In the genomic region with DNA sequence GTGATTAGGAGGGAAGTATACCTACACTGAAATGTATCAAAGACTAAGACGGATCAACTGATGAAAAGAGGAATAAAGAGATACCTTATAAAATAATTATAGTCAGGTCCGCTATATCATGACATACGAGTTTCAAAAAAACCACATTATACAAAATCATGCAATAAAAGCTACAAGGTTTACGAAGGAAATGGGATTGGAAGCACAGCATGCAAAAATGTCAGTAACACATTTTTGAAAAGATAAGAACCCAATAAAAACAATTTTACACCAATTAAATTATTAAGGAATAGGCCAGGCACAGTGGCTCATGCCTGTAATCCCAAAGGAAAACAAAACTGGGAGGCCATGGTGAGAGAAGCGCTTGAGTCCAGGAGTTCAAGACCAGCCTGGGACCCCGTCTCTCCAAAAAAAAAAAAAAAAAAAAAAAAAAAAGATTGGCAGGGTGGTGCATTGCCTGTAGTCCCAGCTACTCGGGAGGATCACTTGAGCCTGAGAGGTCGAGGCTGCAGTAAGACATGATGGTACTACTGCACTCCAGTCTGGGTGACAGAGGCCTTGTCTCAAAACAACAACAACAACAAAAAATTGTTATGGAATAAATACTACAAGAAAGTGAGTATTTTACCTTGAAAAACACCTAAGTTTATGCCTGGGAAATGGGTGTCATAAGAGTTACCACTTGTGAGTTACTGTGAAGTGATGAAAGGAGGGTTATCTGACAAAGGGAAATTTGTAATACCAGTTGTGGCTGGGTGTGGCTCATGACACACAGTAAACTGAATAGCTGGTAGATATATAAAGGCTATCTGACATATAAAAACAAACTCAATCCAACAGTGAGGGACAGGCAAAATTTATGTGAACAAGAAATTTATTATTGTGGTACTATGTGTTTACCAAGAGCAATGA, we compare ENCODE assay signal across 1 cellular context.
TF ChIP-seq lines count a peak whose summit lies in the region.

No MANE protein-coding gene starts in this region.

TF ChIP-seq in K562, 482 proteins besides CTCF, POLR2A, EP300 and RAD21 (continued from another document and continues in another):
- TF ChIP-seq, protein P1, sequence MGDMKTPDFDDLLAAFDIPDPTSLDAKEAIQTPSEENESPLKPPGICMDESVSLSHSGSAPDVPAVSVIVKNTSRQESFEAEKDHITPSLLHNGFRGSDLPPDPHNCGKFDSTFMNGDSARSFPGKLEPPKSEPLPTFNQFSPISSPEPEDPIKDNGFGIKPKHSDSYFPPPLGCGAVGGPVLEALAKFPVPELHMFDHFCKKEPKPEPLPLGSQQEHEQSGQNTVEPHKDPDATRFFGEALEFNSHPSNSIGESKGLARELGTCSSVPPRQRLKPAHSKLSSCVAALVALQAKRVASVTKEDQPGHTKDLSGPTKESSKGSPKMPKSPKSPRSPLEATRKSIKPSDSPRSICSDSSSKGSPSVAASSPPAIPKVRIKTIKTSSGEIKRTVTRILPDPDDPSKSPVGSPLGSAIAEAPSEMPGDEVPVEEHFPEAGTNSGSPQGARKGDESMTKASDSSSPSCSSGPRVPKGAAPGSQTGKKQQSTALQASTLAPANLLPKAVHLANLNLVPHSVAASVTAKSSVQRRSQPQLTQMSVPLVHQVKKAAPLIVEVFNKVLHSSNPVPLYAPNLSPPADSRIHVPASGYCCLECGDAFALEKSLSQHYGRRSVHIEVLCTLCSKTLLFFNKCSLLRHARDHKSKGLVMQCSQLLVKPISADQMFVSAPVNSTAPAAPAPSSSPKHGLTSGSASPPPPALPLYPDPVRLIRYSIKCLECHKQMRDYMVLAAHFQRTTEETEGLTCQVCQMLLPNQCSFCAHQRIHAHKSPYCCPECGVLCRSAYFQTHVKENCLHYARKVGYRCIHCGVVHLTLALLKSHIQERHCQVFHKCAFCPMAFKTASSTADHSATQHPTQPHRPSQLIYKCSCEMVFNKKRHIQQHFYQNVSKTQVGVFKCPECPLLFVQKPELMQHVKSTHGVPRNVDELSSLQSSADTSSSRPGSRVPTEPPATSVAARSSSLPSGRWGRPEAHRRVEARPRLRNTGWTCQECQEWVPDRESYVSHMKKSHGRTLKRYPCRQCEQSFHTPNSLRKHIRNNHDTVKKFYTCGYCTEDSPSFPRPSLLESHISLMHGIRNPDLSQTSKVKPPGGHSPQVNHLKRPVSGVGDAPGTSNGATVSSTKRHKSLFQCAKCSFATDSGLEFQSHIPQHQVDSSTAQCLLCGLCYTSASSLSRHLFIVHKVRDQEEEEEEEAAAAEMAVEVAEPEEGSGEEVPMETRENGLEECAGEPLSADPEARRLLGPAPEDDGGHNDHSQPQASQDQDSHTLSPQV (IDR thresholded peaks at IDR 0.05), result peak; percentile 23; the same call in 1 of the 2 replicates
- no peak for TF ChIP-seq SMAD2 (IDR thresholded peaks at IDR 0.05; ENCODE audit: low read depth, low read length)
- TF ChIP-seq ILF3 (IDR thresholded peaks at IDR 0.05; ENCODE audit: borderline replicate concordance), result no peak
- TF ChIP-seq KHSRP (IDR thresholded peaks at IDR 0.05), result no peak
- TF ChIP-seq NEUROD1 (IDR thresholded peaks at IDR 0.05; ENCODE audit: borderline replicate concordance, low read depth, low read length, partially characterized antibody), result no peak
- TF ChIP-seq, protein P2, sequence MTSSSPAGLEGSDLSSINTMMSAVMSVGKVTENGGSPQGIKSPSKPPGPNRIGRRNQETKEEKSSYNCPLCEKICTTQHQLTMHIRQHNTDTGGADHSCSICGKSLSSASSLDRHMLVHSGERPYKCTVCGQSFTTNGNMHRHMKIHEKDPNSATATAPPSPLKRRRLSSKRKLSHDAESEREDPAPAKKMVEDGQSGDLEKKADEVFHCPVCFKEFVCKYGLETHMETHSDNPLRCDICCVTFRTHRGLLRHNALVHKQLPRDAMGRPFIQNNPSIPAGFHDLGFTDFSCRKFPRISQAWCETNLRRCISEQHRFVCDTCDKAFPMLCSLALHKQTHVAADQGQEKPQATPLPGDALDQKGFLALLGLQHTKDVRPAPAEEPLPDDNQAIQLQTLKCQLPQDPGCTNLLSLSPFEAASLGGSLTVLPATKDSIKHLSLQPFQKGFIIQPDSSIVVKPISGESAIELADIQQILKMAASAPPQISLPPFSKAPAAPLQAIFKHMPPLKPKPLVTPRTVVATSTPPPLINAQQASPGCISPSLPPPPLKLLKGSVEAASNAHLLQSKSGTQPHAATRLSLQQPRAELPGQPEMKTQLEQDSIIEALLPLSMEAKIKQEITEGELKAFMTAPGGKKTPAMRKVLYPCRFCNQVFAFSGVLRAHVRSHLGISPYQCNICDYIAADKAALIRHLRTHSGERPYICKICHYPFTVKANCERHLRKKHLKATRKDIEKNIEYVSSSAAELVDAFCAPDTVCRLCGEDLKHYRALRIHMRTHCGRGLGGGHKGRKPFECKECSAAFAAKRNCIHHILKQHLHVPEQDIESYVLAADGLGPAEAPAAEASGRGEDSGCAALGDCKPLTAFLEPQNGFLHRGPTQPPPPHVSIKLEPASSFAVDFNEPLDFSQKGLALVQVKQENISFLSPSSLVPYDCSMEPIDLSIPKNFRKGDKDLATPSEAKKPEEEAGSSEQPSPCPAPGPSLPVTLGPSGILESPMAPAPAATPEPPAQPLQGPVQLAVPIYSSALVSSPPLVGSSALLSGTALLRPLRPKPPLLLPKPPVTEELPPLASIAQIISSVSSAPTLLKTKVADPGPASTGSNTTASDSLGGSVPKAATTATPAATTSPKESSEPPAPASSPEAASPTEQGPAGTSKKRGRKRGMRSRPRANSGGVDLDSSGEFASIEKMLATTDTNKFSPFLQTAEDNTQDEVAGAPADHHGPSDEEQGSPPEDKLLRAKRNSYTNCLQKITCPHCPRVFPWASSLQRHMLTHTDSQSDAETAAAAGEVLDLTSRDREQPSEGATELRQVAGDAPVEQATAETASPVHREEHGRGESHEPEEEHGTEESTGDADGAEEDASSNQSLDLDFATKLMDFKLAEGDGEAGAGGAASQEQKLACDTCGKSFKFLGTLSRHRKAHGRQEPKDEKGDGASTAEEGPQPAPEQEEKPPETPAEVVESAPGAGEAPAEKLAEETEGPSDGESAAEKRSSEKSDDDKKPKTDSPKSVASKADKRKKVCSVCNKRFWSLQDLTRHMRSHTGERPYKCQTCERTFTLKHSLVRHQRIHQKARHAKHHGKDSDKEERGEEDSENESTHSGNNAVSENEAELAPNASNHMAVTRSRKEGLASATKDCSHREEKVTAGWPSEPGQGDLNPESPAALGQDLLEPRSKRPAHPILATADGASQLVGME (CRISPR knock-in tag; IDR thresholded peaks at IDR 0.05), result no peak
- TF ChIP-seq TEAD4 (IDR thresholded peaks at IDR 0.05; ENCODE audit: low read length), result 0 out of 2 replicates have a peak, but pooled peaks have one; percentile 23
- TF ChIP-seq TEAD4 (CRISPR knock-in tag; IDR thresholded peaks at IDR 0.05; ENCODE audit: borderline replicate concordance), result no peak
- TF ChIP-seq, protein P3, sequence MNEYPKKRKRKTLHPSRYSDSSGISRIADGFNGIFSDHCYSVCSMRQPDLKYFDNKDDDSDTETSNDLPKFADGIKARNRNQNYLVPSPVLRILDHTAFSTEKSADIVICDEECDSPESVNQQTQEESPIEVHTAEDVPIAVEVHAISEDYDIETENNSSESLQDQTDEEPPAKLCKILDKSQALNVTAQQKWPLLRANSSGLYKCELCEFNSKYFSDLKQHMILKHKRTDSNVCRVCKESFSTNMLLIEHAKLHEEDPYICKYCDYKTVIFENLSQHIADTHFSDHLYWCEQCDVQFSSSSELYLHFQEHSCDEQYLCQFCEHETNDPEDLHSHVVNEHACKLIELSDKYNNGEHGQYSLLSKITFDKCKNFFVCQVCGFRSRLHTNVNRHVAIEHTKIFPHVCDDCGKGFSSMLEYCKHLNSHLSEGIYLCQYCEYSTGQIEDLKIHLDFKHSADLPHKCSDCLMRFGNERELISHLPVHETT (CRISPR knock-in tag; conservative IDR thresholded peaks at IDR 0.05 in 1 of 2, IDR thresholded peaks at IDR 0.05 in 1 of 2), result no peak
- TF ChIP-seq, protein P4, sequence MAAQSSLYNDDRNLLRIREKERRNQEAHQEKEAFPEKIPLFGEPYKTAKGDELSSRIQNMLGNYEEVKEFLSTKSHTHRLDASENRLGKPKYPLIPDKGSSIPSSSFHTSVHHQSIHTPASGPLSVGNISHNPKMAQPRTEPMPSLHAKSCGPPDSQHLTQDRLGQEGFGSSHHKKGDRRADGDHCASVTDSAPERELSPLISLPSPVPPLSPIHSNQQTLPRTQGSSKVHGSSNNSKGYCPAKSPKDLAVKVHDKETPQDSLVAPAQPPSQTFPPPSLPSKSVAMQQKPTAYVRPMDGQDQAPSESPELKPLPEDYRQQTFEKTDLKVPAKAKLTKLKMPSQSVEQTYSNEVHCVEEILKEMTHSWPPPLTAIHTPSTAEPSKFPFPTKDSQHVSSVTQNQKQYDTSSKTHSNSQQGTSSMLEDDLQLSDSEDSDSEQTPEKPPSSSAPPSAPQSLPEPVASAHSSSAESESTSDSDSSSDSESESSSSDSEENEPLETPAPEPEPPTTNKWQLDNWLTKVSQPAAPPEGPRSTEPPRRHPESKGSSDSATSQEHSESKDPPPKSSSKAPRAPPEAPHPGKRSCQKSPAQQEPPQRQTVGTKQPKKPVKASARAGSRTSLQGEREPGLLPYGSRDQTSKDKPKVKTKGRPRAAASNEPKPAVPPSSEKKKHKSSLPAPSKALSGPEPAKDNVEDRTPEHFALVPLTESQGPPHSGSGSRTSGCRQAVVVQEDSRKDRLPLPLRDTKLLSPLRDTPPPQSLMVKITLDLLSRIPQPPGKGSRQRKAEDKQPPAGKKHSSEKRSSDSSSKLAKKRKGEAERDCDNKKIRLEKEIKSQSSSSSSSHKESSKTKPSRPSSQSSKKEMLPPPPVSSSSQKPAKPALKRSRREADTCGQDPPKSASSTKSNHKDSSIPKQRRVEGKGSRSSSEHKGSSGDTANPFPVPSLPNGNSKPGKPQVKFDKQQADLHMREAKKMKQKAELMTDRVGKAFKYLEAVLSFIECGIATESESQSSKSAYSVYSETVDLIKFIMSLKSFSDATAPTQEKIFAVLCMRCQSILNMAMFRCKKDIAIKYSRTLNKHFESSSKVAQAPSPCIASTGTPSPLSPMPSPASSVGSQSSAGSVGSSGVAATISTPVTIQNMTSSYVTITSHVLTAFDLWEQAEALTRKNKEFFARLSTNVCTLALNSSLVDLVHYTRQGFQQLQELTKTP (IDR thresholded peaks at IDR 0.05; ENCODE audit: low read depth in 1 of 2, partially characterized antibody in 2 of 2), result peak in 1 of 2 experiments; percentile 34
- no peak for TF ChIP-seq ESRRA (IDR thresholded peaks at IDR 0.05; ENCODE audit: borderline replicate concordance, low read depth)
- no peak for TF ChIP-seq ZNF77 (CRISPR knock-in tag; IDR thresholded peaks at IDR 0.05)
- TF ChIP-seq ARID2 (IDR thresholded peaks at IDR 0.05), result no peak
- peak; percentile 33; the same call in 1 of the 2 replicates for TF ChIP-seq SMARCE1 (IDR thresholded peaks at IDR 0.05)
- TF ChIP-seq, protein P5, sequence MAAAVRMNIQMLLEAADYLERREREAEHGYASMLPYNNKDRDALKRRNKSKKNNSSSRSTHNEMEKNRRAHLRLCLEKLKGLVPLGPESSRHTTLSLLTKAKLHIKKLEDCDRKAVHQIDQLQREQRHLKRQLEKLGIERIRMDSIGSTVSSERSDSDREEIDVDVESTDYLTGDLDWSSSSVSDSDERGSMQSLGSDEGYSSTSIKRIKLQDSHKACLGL (CRISPR knock-in tag; IDR thresholded peaks at IDR 0.05; ENCODE audit: borderline replicate concordance, poor library complexity, severe bottlenecking), result no peak
- TF ChIP-seq, protein P6, sequence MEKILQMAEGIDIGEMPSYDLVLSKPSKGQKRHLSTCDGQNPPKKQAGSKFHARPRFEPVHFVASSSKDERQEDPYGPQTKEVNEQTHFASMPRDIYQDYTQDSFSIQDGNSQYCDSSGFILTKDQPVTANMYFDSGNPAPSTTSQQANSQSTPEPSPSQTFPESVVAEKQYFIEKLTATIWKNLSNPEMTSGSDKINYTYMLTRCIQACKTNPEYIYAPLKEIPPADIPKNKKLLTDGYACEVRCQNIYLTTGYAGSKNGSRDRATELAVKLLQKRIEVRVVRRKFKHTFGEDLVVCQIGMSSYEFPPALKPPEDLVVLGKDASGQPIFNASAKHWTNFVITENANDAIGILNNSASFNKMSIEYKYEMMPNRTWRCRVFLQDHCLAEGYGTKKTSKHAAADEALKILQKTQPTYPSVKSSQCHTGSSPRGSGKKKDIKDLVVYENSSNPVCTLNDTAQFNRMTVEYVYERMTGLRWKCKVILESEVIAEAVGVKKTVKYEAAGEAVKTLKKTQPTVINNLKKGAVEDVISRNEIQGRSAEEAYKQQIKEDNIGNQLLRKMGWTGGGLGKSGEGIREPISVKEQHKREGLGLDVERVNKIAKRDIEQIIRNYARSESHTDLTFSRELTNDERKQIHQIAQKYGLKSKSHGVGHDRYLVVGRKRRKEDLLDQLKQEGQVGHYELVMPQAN (IDR thresholded peaks at IDR 0.05; ENCODE audit: borderline replicate concordance), result 0 out of 2 replicates have a peak, but pooled peaks have one; percentile 19
- TF ChIP-seq SAFB (IDR thresholded peaks at IDR 0.05; ENCODE audit: borderline replicate concordance, low read depth, low read length), result no peak
- TF ChIP-seq ZNF143 (CRISPR knock-in tag; IDR thresholded peaks at IDR 0.05), result no peak
- peak; percentile 33; the same call in 1 of the 2 replicates for TF ChIP-seq ARID1B (IDR thresholded peaks at IDR 0.05)
- TF ChIP-seq PTBP1 (IDR thresholded peaks at IDR 0.05; ENCODE audit: low read depth, low read length), result no peak
- TF ChIP-seq RBM22 (IDR thresholded peaks at IDR 0.05; ENCODE audit: low read depth, low read length, poor library complexity, severe bottlenecking), result no peak
- TF ChIP-seq GATAD2A (IDR thresholded peaks at IDR 0.05), result no peak
- no peak for TF ChIP-seq ZFP30 (CRISPR knock-in tag; IDR thresholded peaks at IDR 0.05; ENCODE audit: borderline replicate concordance)
- TF ChIP-seq, protein P7, sequence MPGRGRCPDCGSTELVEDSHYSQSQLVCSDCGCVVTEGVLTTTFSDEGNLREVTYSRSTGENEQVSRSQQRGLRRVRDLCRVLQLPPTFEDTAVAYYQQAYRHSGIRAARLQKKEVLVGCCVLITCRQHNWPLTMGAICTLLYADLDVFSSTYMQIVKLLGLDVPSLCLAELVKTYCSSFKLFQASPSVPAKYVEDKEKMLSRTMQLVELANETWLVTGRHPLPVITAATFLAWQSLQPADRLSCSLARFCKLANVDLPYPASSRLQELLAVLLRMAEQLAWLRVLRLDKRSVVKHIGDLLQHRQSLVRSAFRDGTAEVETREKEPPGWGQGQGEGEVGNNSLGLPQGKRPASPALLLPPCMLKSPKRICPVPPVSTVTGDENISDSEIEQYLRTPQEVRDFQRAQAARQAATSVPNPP (IDR thresholded peaks at IDR 0.05; ENCODE audit: borderline replicate concordance, insufficient read depth, insufficient read length), result no peak
- peak in 1 of 2 experiments; percentile 36; a peak in 1 of 4 replicates for TF ChIP-seq MAZ (CRISPR knock-in tag; conservative IDR thresholded peaks at IDR 0.05 in 1 of 2, IDR thresholded peaks at IDR 0.05 in 1 of 2)
- TF ChIP-seq ZNF76 (CRISPR knock-in tag; IDR thresholded peaks at IDR 0.05; ENCODE audit: borderline replicate concordance), result no peak
- TF ChIP-seq DPF2 (IDR thresholded peaks at IDR 0.05), result peak; percentile 3; the same call in 1 of the 2 replicates
- TF ChIP-seq IFI16 (CRISPR knock-in tag; IDR thresholded peaks at IDR 0.05), result no peak
- TF ChIP-seq, protein P8, sequence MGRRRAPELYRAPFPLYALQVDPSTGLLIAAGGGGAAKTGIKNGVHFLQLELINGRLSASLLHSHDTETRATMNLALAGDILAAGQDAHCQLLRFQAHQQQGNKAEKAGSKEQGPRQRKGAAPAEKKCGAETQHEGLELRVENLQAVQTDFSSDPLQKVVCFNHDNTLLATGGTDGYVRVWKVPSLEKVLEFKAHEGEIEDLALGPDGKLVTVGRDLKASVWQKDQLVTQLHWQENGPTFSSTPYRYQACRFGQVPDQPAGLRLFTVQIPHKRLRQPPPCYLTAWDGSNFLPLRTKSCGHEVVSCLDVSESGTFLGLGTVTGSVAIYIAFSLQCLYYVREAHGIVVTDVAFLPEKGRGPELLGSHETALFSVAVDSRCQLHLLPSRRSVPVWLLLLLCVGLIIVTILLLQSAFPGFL (CRISPR knock-in tag; IDR thresholded peaks at IDR 0.05), result no peak
